In the genomic region with DNA sequence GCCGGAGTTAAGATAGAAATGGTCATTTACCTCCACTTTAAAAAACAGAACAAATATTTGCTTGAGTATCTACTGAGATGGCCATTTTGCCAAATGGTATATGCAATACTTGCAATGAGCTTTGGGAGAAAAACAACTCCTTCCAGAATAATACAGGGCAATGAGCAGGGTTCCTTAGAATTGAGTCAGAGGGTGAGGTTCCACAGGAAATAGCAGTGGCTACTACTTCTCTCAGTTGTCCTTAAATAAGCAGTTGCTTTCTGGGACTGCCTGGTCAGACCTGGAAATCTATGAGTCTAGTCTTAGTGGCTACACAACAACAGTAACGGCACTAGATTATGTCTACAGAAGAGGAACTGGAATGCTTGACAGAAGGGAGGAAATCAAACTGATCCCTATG, we compare ENCODE assay signal across 24 cellular contexts.
A peak's percentile ranks its signal among the peaks of the same experiment; 100 is the strongest.
DNase-seq lines count a peak whose midpoint lies in the region; ATAC-seq and TF ChIP-seq lines count a peak whose summit lies in the region.
"Had no signal": no experiment of that assay in that cellular context is flagged by ENCODE, and none has a peak within 500 bp of the region (broad histone marks: within the 10 kb centered on the region; RNA-seq: fewer than 3 reads in every experiment).

No MANE protein-coding gene starts in this region.

- H3K27ac ChIP-seq in brain microvascular endothelial cell: no peak overlapping the region
- H3K27ac ChIP-seq: skin epidermis, WERI-Rb-1 had no signal

- DNase-seq in AG20443 (ENCODE audit: low spot score) (peak; percentile 44), HT1080 (ENCODE audit: low read depth) (peak; percentile 59), brain microvascular endothelial cell (peak; percentile 7), hepatic stellate cell (ENCODE audit: low spot score) (peak; percentile 48), ureter (ENCODE audit: low spot score) (no peak), NCI-H1436 (lab: John Stamatoyannopoulos, UW) (no peak)
- DNase-seq: activated CD4-positive, alpha-beta T cell treated with anti-CD3 and anti-CD28 coated beads, Interleukin-2, amount 10 ng/mL, durations not matched to agents 7 days and 5 days; activated naive CD4-positive, alpha-beta T cell treated with anti-CD3 and anti-CD28 coated beads, Interleukin-2, amount 50 U/mL, for 16 hours; anterior cingulate cortex; C1 segment of cervical spinal cord; Caco-2; DMS79 treated with DMSO at 0.1 percent for 48 hours; KBM-7; mesendoderm; NCI-H187 treated with DMSO at 0.1 percent for 48 hours; NCI-H345; NCI-H774; nucleus accumbens; WERI-Rb-1 had no signal

- H3K4me3 ChIP-seq in brain microvascular endothelial cell (ENCODE audit: low read depth, low read length): no peak overlapping the region
- H3K4me3 ChIP-seq: skin epidermis had no signal

- ATAC-seq in HG02981 (IDR thresholded peaks at IDR 0.05; ENCODE audit: unreplicated experiment) (no peak), HG03039 (IDR thresholded peaks at IDR 0.05; ENCODE audit: unreplicated experiment) (no peak)
- ATAC-seq: left lobe of liver, SK-N-SH treated with all-trans-retinoic acid at 6 μM for 48 hours had no signal

- H3K27me3 ChIP-seq in brain microvascular endothelial cell (replicated peaks): no peaks in the 10 kb centered on the region

- in situ Hi-C loops in brain microvascular endothelial cell (cut with HindIII; ENCODE audit: low pct_ligation_motif_present, low sequenced_read_pairs): no loop called here

- no peaks in the 10 kb centered on the region for H3K36me3 ChIP-seq in brain microvascular endothelial cell (replicated peaks)
- H3K36me3 ChIP-seq: WERI-Rb-1 had no signal

- TF ChIP-seq CTCF in brain microvascular endothelial cell (IDR thresholded peaks at IDR 0.05; ENCODE audit: low read depth, low read length, missing control alignments): no peak

Comparison
In these comparisons a context has a peak if more than half of its experiments do, and no peak if none do; other contexts are left out.
1. DNase-seq: peak in AG20443 (single experiment), HT1080 (single experiment), brain microvascular endothelial cell (single experiment) and hepatic stellate cell (single experiment); none in ureter (single experiment) and NCI-H1436 (single experiment).